Comparison of ENCODE assay signal across 7 cellular contexts in genomic region chr1:206262424-206262823, GRCh38. TPM values are rescaled to one million over a fixed set of nuclear protein-coding genes. Genes with fewer than 3 reads are reported as not detected.
DNase-seq lines count a peak whose midpoint lies in the region; ATAC-seq, FAIRE-seq and TF ChIP-seq lines count a peak whose summit lies in the region.
"Not testable (repeated sequence)": the region's sequence is repeated elsewhere in the genome, so short reads cannot be mapped to it uniquely, and the experiment has no call there.

No MANE protein-coding gene starts in this region.

- not testable (repeated sequence) for H3K79me2 ChIP-seq in GM23338 (replicated peaks; ENCODE audit: insufficient read depth)

- not testable (repeated sequence) for BruUV-seq in IMR-90 (replicated peaks; lab: Mats Ljungman, UMichigan)

- H2AK5ac ChIP-seq in IMR-90 (ENCODE audit: low read depth, low read length), result not testable (repeated sequence)

- H3K27me3 Mint-ChIP-seq in GM23338 (ENCODE audit: insufficient read depth, low read depth, poor library complexity), result not testable (repeated sequence)

- intact Hi-C loops in IMR-90 (cut with micrococcal nuclease); right cardiac atrium (cut with DNase I): not testable (repeated sequence)

- TF ChIP-seq POLR2A in IMR-90 (IDR thresholded peaks at IDR 0.05; ENCODE audit: low read depth, low read length), result not testable (repeated sequence)

- not testable (repeated sequence) for H2BK15ac ChIP-seq in IMR-90 (ENCODE audit: low read depth, low read length)

- not testable (repeated sequence) for H3K27ac Mint-ChIP-seq in GM23338

- POLR2A ChIA-PET in IMR-90 (lab: Charles Lee; ENCODE audit: unreplicated experiment), result not testable (repeated sequence)

- not testable (repeated sequence) for H3K27me3 ChIP-seq in GM23338 (ENCODE audit: insufficient read depth); IMR-90 (ENCODE audit: control insufficient read depth, insufficient read depth, low read length); WERI-Rb-1 (ENCODE audit: insufficient read depth, low read depth, severe bottlenecking); brain microvascular endothelial cell (replicated peaks); right cardiac atrium (ENCODE audit: control insufficient read depth, insufficient read depth)

- not testable (repeated sequence) for H3K27ac ChIP-seq in GM23338 (ENCODE audit: low read depth); IMR-90 (ENCODE audit: insufficient read depth, low read length); WERI-Rb-1; brain microvascular endothelial cell; right cardiac atrium (ENCODE audit: low read length)

- ATAC-seq in GM23338 (peak; percentile 68), IMR-90 (ENCODE audit: low read depth) (peak; percentile 85), right cardiac atrium (peak; percentile 47 to 93), omental fat pad (ENCODE audit: low FRiP score) (peak; percentile 68)

- not testable (repeated sequence) for H3K9me3 ChIP-seq in IMR-90 (ENCODE audit: control insufficient read depth, insufficient read depth, low read length); WERI-Rb-1 (ENCODE audit: severe bottlenecking); right cardiac atrium (ENCODE audit: control insufficient read depth, low read length)

- no CpG with 5 or more reads among the region's 2 CpGs for WGBS in IMR-90 (ENCODE audit: extremely low coverage in 2 of 2, insufficient read length in 1 of 2), 2 experiments
- 81% methylated on average over 1 of the region's 2 CpGs for WGBS in right cardiac atrium

- H4K8ac ChIP-seq in IMR-90 (ENCODE audit: low read depth in 2 of 2, low read length in 2 of 2), result not testable (repeated sequence)

- H3K36me3 Mint-ChIP-seq in GM23338 (ENCODE audit: low read depth), result not testable (repeated sequence)

- dilution Hi-C loops in IMR-90 (cut with HindIII; ENCODE audit: low sequenced_read_pairs, unreplicated experiment), result not testable (repeated sequence)

- not testable (repeated sequence) for H2AK9ac ChIP-seq in IMR-90 (replicated peaks; ENCODE audit: low read depth, low read length, poor library complexity)

- not testable (repeated sequence) for H3K4me3 ChIP-seq in GM23338; IMR-90 (ENCODE audit: insufficient read depth, low read depth, low read length); WERI-Rb-1 (ENCODE audit: low read depth, low read length); brain microvascular endothelial cell (ENCODE audit: low read depth, low read length); right cardiac atrium (ENCODE audit: low read length)

- not testable (repeated sequence) for H3K23ac ChIP-seq in IMR-90 (ENCODE audit: low read depth, low read length)

- not testable (repeated sequence) for H3K4ac ChIP-seq in IMR-90 (ENCODE audit: low read depth, low read length)

- H3K4me1 ChIP-seq in GM23338 (ENCODE audit: insufficient read depth); IMR-90 (ENCODE audit: control insufficient read depth, insufficient read depth, low read length); right cardiac atrium (ENCODE audit: control insufficient read depth, insufficient read depth, low read length): not testable (repeated sequence)

- not testable (repeated sequence) for H3K4me2 ChIP-seq in GM23338; IMR-90 (ENCODE audit: low read depth, low read length)

- H3K4me1 Mint-ChIP-seq in GM23338, result not testable (repeated sequence)

- not testable (repeated sequence) for H3K36me3 ChIP-seq in GM23338 (ENCODE audit: insufficient read depth); IMR-90 (ENCODE audit: control insufficient read depth, insufficient read depth, low read length); WERI-Rb-1; brain microvascular endothelial cell (replicated peaks)

- H3K18ac ChIP-seq in IMR-90 (ENCODE audit: low read depth, low read length), result not testable (repeated sequence)

- H3K4me3 Mint-ChIP-seq in GM23338, result not testable (repeated sequence)

- not testable (repeated sequence) for H2AFZ ChIP-seq in GM23338; IMR-90 (replicated peaks; ENCODE audit: low read length, poor library complexity)

- H4K5ac ChIP-seq in IMR-90 (ENCODE audit: low read depth, low read length), result not testable (repeated sequence)

- H4K91ac ChIP-seq in IMR-90 (ENCODE audit: insufficient read depth, low read depth, low read length), result not testable (repeated sequence)

- not testable (repeated sequence) for H4K20me1 ChIP-seq in GM23338 (replicated peaks; ENCODE audit: insufficient read depth); IMR-90 (ENCODE audit: insufficient read depth, low read length)

- not testable (repeated sequence) for H3K14ac ChIP-seq in IMR-90 (replicated peaks; ENCODE audit: low read depth, low read length)

- in situ Hi-C loops in IMR-90 (cut with MboI; ENCODE audit: low sequenced_read_pairs); brain microvascular endothelial cell (cut with HindIII; ENCODE audit: low pct_ligation_motif_present, low sequenced_read_pairs): not testable (repeated sequence)

- H3K9me2 ChIP-seq in GM23338 (ENCODE audit: insufficient read depth), result not testable (repeated sequence)

- H3K56ac ChIP-seq in IMR-90 (ENCODE audit: extremely low read depth, insufficient read depth, low read length), result not testable (repeated sequence)

- TF ChIP-seq RAD21 in IMR-90 (IDR thresholded peaks at IDR 0.05; ENCODE audit: low read length), result not testable (repeated sequence)

- H2BK120ac ChIP-seq in IMR-90 (ENCODE audit: low read depth, low read length), result not testable (repeated sequence)

- not testable (repeated sequence) for DNase-seq in GM23338 (ENCODE audit: low spot score); IMR-90; RCC 7860 (ENCODE audit: low spot score); right cardiac atrium; omental fat pad (ENCODE audit: low spot score)
- peak; percentile 66 for DNase-seq in WERI-Rb-1
- peak; percentile 73 for DNase-seq in brain microvascular endothelial cell

- not testable (repeated sequence) for H2BK20ac ChIP-seq in IMR-90 (ENCODE audit: low read depth, low read length)

- CTCF ChIA-PET in IMR-90 (lab: Yijun Ruan, JAX), result not testable (repeated sequence)

- TF ChIP-seq CTCF in GM23338 (conservative IDR thresholded peaks at IDR 0.05; ENCODE audit: low read depth in 2 of 2); IMR-90 (conservative IDR thresholded peaks at IDR 0.05; ENCODE audit: low read depth, low read length); WERI-Rb-1 (IDR thresholded peaks at IDR 0.05; ENCODE audit: low read depth, low read length); brain microvascular endothelial cell (IDR thresholded peaks at IDR 0.05; ENCODE audit: low read depth, low read length, missing control alignments); omental fat pad (IDR thresholded peaks at IDR 0.05): not testable (repeated sequence)

- H2BK5ac ChIP-seq in IMR-90 (ENCODE audit: low read depth, low read length, poor library complexity, severe bottlenecking), result not testable (repeated sequence)

- H3K9me3 Mint-ChIP-seq in GM23338, result not testable (repeated sequence)

- H3K79me1 ChIP-seq in IMR-90 (ENCODE audit: low read depth in 1 of 2, low read length in 2 of 2), result not testable (repeated sequence)

- H3K9me1 ChIP-seq in IMR-90 (ENCODE audit: insufficient read depth, low read length), result not testable (repeated sequence)

- H3F3A ChIP-seq in GM23338 (replicated peaks; ENCODE audit: low read depth), result not testable (repeated sequence)

- H3K9ac ChIP-seq in IMR-90 (ENCODE audit: low read depth, low read length), result not testable (repeated sequence)

- peak; percentile 74 for FAIRE-seq in RCC 7860 (lab: Jason Lieb, UNC)

RNA-seq across cellular contexts. Expression of gene SRGAP2, which starts 59.1 kb away (rescaled TPM):
- 69.2 and 77.8 TPM in 2 replicates for total RNA-seq in GM23338 (2014; rRNA removed; shearing (Covaris generic))
- polyA plus RNA-seq in GM23338 (2016; fragmentation: Nextera tagmentation; extraction: Ambion mirVana) (41.4 and 48.3 TPM in 2 replicates), IMR-90 (2012; rRNA removed) (19.7 and 20.7 TPM in 2 replicates), right cardiac atrium (11.5 TPM)
- total RNA-seq in IMR-90 (2012; rRNA removed) (33.3 and 50.3 TPM in 2 replicates), right cardiac atrium (10 to 100 TPM; 24.5 to 37.0 (median 32.4) TPM), omental fat pad (100 to 1,000 TPM in 1 of 4 donors, 10 to 100 TPM in 3; 55.8 to 118 (median 67.3) TPM)
- 8.1 and 12.3 TPM in 2 replicates for polyA plus RNA-seq in IMR-90 (2012; cell fraction: cytosol; rRNA removed)
- 46.8 and 67.8 TPM in 2 replicates for polyA plus RNA-seq in IMR-90 (2012; cell fraction: nucleus; rRNA removed; ENCODE audit: low replicate concordance)

RNA-seq across cellular contexts. Expression of gene FAM72A, which starts 59.8 kb away (rescaled TPM):
- 15.3 and 19.1 TPM in 2 replicates for total RNA-seq in GM23338 (2014; rRNA removed; shearing (Covaris generic))
- 24.0 and 26.7 TPM in 2 replicates for polyA plus RNA-seq in GM23338 (2016; fragmentation: Nextera tagmentation; extraction: Ambion mirVana)
- 2.2 and 4.2 TPM in 2 replicates for total RNA-seq in IMR-90 (2012; rRNA removed)
- polyA plus RNA-seq in IMR-90 (2012; rRNA removed), result 3.8 and 5.0 TPM in 2 replicates
- 2.3 and 2.4 TPM in 2 replicates for polyA plus RNA-seq in IMR-90 (2012; cell fraction: cytosol; rRNA removed)
- 2.4 and 6.2 TPM in 2 replicates for polyA plus RNA-seq in IMR-90 (2012; cell fraction: nucleus; rRNA removed; ENCODE audit: low replicate concordance)
- 1 to 10 TPM; 1.0 to 3.9 (median 1.7) TPM for total RNA-seq in right cardiac atrium
- polyA plus RNA-seq in right cardiac atrium, result 1.1 TPM
- 1 to 10 TPM; 1.6 to 8.4 (median 3.7) TPM for total RNA-seq in omental fat pad
